In genomic region chr11:67645521-67646457, GRCh38 we compare ENCODE assay signal across 15 cellular contexts. TPM values are rescaled to one million over a fixed set of nuclear protein-coding genes. Genes with fewer than 3 reads are reported as not detected.
DNase-seq lines count a peak whose midpoint lies in the region; ATAC-seq and TF ChIP-seq lines count a peak whose summit lies in the region.
"Had no signal": no experiment of that assay in that cellular context is flagged by ENCODE, and none has a peak within 500 bp of the region (broad histone marks: within the 10 kb centered on the region; RNA-seq: fewer than 3 reads in every experiment).

No MANE protein-coding gene starts in this region.

- H3K27me3 ChIP-seq in Caco-2 (replicated peaks; ENCODE audit: control insufficient read depth, insufficient read depth, low read length) (no peaks in the 10 kb centered on the region), mucosa of rectum (ENCODE audit: control insufficient read depth in 2 of 2, insufficient read depth in 2 of 2, low read length in 2 of 2) (peaks cover 0 to 2% of the 10 kb centered on the region in 2 donors)
- H3K27me3 ChIP-seq: right atrium auricular region, SJCRH30 had no signal

- DNase-seq in Caco-2 (peak; percentile 32 to 59), GM19238 (ENCODE audit: insufficient read length, low spot score) (peak; percentile 6), WTC11 (ENCODE audit: low spot score) (peak; percentile 68), HEK293T (ENCODE audit: extremely low spot score) (no peak), cerebellum (ENCODE audit: low spot score) (no peak), AML-193 (lab: John Stamatoyannopoulos, UW) (no peak)
- DNase-seq: amniotic stem cell, IMR-90, NCI-H226, SJCRH30 had no signal

- H3K36me3 Mint-ChIP-seq in Caco-2 (ENCODE audit: insufficient read depth, unreplicated experiment) (peaks cover 6% of the 10 kb centered on the region), WTC11 (no peaks in the 10 kb centered on the region)

- CTCF ChIA-PET in Caco-2 (lab: Charles Lee) (interaction anchor here (0.6 to 1.7 kb wide), 6 partner anchors 14 to 122 kb away, joined by 3 to 7 read pairs (median 4); no protein-coding TSS in a partner anchor), WTC11 (lab: Charles Lee) (interaction anchor here (0.5 to 3.3 kb wide), 15 partner anchors 9 to 137 kb away, joined by 3 to 34 read pairs (median 4); partner anchors contain the start of gene NUDT8), HEK293T (lab: Yijun Ruan, JAX) (interaction anchor here (0.9 kb wide), 1 partner anchor 15 kb away, joined by 4 read pairs; no protein-coding TSS in a partner anchor)

- peak; percentile 47 for ATAC-seq in WTC11
- no peak for ATAC-seq in GM21825 (IDR thresholded peaks at IDR 0.05; ENCODE audit: unreplicated experiment)

- H3K9ac ChIP-seq in mucosa of rectum (ENCODE audit: low read depth in 1 of 2, low read length in 2 of 2) = peak overlapping the region in 1 of 2 donors; percentile 60

- H3K9me3 ChIP-seq in Caco-2 (peaks cover 8% of the 10 kb centered on the region; the same call in 1 of the 2 replicates), mucosa of rectum (ENCODE audit: control insufficient read depth in 2 of 2, low read length in 2 of 2) (no peaks in the 10 kb centered on the region)
- H3K9me3 ChIP-seq: right atrium auricular region, SJCRH30 had no signal

- POLR2A ChIA-PET in Caco-2 (lab: Charles Lee) = interaction anchor here (2.0 kb wide), 1 partner anchor 15 kb away, joined by 7 read pairs; the partner anchor contains the start of gene NUDT8
- POLR2A ChIA-PET in WTC11 (lab: Charles Lee) = interaction anchor here (1.5 kb wide), 1 partner anchor 16 kb away, joined by 4 read pairs; the partner anchor contains the start of gene NUDT8
- POLR2A ChIA-PET in HEK293T (lab: Yijun Ruan, JAX) = no interaction called here

- H3K27ac ChIP-seq in mucosa of rectum (ENCODE audit: low read depth in 2 of 2, low read length in 2 of 2) = peak overlapping the region; percentile 43 to 79
- H3K27ac ChIP-seq: right atrium auricular region, SJCRH30 had no signal

- no peaks in the 10 kb centered on the region for H3K9me3 Mint-ChIP-seq in Caco-2 (ENCODE audit: unreplicated experiment)
- H3K9me3 Mint-ChIP-seq in WTC11 = no peaks in the 10 kb centered on the region

- intact Hi-C loops in Caco-2 (cut with micrococcal nuclease; ENCODE audit: unreplicated experiment) = no loop called here

- H3K4me1 ChIP-seq in Caco-2 = peaks cover 11% of the 10 kb centered on the region
- peaks cover 26 to 30% of the 10 kb centered on the region in 2 donors for H3K4me1 ChIP-seq in mucosa of rectum (ENCODE audit: control insufficient read depth in 2 of 2, insufficient read depth in 2 of 2, low read length in 2 of 2)
- H3K4me1 ChIP-seq: right atrium auricular region, SJCRH30 had no signal

- H3K36me3 ChIP-seq in Caco-2 (ENCODE audit: control insufficient read depth, insufficient read depth, low read length) (no peaks in the 10 kb centered on the region), mucosa of rectum (ENCODE audit: control insufficient read depth in 2 of 2, insufficient read depth in 2 of 2, low read length in 2 of 2) (no peaks in the 10 kb centered on the region)
- H3K36me3 ChIP-seq: right atrium auricular region, SJCRH30 had no signal

- no TSS peak for BruUV-seq in Caco-2 (replicated peaks; lab: Mats Ljungman, UMichigan)

- no peak for TF ChIP-seq CTCF in Caco-2 (IDR thresholded peaks at IDR 0.05; ENCODE audit: insufficient read depth in 1 of 2, low read depth in 1 of 2, low read length in 1 of 2, severe bottlenecking in 1 of 2, unreplicated experiment in 1 of 2)
- no peak for TF ChIP-seq CTCF in WTC11 (IDR thresholded peaks at IDR 0.05)

- H3K27ac Mint-ChIP-seq in Caco-2 (ENCODE audit: unreplicated experiment) = peak overlapping the region; percentile 15
- H3K27ac Mint-ChIP-seq in WTC11 = no peak overlapping the region

- H3K4me1 Mint-ChIP-seq in Caco-2 (ENCODE audit: low read depth, unreplicated experiment) (peaks cover 16% of the 10 kb centered on the region), WTC11 (peaks cover 6% of the 10 kb centered on the region)

- H3K4me3 Mint-ChIP-seq in Caco-2 (ENCODE audit: unreplicated experiment) (no peak overlapping the region), WTC11 (no peak overlapping the region)

- H3K27me3 Mint-ChIP-seq in Caco-2 (ENCODE audit: insufficient read depth, unreplicated experiment) (no peaks in the 10 kb centered on the region), WTC11 (ENCODE audit: low read depth) (peaks cover 13% of the 10 kb centered on the region)

- H3K4me3 ChIP-seq in Caco-2 (ENCODE audit: low read depth, low read length) = no peak overlapping the region
- H3K4me3 ChIP-seq in mucosa of rectum (ENCODE audit: low read length in 2 of 2) = no peak overlapping the region
- H3K4me3 ChIP-seq: right atrium auricular region, SJCRH30 had no signal

TF ChIP-seq in WTC11, 78 proteins besides CTCF, POLR2A, EP300 and RAD21 (continues in another document):
- TF ChIP-seq, protein P1, sequence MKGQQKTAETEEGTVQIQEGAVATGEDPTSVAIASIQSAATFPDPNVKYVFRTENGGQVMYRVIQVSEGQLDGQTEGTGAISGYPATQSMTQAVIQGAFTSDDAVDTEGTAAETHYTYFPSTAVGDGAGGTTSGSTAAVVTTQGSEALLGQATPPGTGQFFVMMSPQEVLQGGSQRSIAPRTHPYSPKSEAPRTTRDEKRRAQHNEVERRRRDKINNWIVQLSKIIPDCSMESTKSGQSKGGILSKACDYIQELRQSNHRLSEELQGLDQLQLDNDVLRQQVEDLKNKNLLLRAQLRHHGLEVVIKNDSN (CRISPR knock-in tag; IDR thresholded peaks at IDR 0.05) = no peak
- TF ChIP-seq JUN (CRISPR knock-in tag; IDR thresholded peaks at IDR 0.05) = no peak
- TF ChIP-seq TEAD4 (CRISPR knock-in tag; IDR thresholded peaks at IDR 0.05) = no peak
- no peak for TF ChIP-seq NFE2L1 (CRISPR knock-in tag; IDR thresholded peaks at IDR 0.05)
- TF ChIP-seq SOX15 (CRISPR knock-in tag; IDR thresholded peaks at IDR 0.05) = no peak
- TF ChIP-seq, protein P2, sequence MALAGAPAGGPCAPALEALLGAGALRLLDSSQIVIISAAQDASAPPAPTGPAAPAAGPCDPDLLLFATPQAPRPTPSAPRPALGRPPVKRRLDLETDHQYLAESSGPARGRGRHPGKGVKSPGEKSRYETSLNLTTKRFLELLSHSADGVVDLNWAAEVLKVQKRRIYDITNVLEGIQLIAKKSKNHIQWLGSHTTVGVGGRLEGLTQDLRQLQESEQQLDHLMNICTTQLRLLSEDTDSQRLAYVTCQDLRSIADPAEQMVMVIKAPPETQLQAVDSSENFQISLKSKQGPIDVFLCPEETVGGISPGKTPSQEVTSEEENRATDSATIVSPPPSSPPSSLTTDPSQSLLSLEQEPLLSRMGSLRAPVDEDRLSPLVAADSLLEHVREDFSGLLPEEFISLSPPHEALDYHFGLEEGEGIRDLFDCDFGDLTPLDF (CRISPR knock-in tag; IDR thresholded peaks at IDR 0.05) = no peak
- TF ChIP-seq ZNF671 (CRISPR knock-in tag; IDR thresholded peaks at IDR 0.05) = no peak
- no peak for TF ChIP-seq ZNF121 (CRISPR knock-in tag; IDR thresholded peaks at IDR 0.05)
- TF ChIP-seq NR3C1 (CRISPR knock-in tag; conservative IDR thresholded peaks at IDR 0.05; ENCODE audit: low read depth) = no peak
- no peak for TF ChIP-seq KAT7 (CRISPR knock-in tag; IDR thresholded peaks at IDR 0.05; ENCODE audit: borderline replicate concordance)

TF ChIP-seq in HEK293T, 16 proteins besides CTCF, POLR2A, EP300 and RAD21:
- TF ChIP-seq NFRKB (IDR thresholded peaks at IDR 0.05) (no peak), FOXA1 (IDR thresholded peaks at IDR 0.05) (no peak), L3MBTL2 (conservative IDR thresholded peaks at IDR 0.05) (no peak), SUZ12 (IDR thresholded peaks at IDR 0.05) (no peak), HDGF (IDR thresholded peaks at IDR 0.05; ENCODE audit: borderline replicate concordance) (no peak), FOXK2 (IDR thresholded peaks at IDR 0.05) (no peak), ZNF384 (IDR thresholded peaks at IDR 0.05) (no peak), BHLHE40 (IDR thresholded peaks at IDR 0.05; ENCODE audit: borderline replicate concordance) (no peak), TARDBP (IDR thresholded peaks at IDR 0.05) (no peak), SP1 (IDR thresholded peaks at IDR 0.05) (no peak)
TF ChIP-seq in HEK293T: peak in this region for 0.

RNA-seq across cellular contexts. Expression of gene ACY3, which starts 4.7 kb away (rescaled TPM):
- 2.4 and 4.2 TPM in 2 replicates for total RNA-seq in Caco-2 (2022)
- 0.27 TPM in 1 of 3 replicates, not detected in the others for total RNA-seq in WTC11 (2021)
- total RNA-seq in cerebellum = 0.27 TPM
- total RNA-seq: IMR-90, mesenteric fat pad, right atrium auricular region, urinary bladder had no signal

RNA-seq across cellular contexts. Expression of gene TBX10, which starts 6.2 kb away (rescaled TPM):
- total RNA-seq in Caco-2 (2022) (not detected in 2 replicates), WTC11 (2021) (0.21 TPM in 1 of 3 replicates, not detected in the others), cerebellum (not detected)
- total RNA-seq: IMR-90, mesenteric fat pad, right atrium auricular region, SJCRH30, urinary bladder had no signal

RNA-seq across cellular contexts. Expression of gene NUDT8, which starts 16.1 kb away (rescaled TPM):
- total RNA-seq in Caco-2 (2022) (15.0 and 18.1 TPM in 2 replicates), WTC11 (2021) (7.6 to 8.3 TPM (median 7.8 TPM) in 3 replicates), cerebellum (2.4 TPM)

RNA-seq across cellular contexts. Expression of gene ALDH3B2, which starts 28.6 kb away (rescaled TPM):
- total RNA-seq in Caco-2 (2022) (0.26 and 0.54 TPM in 2 replicates), WTC11 (2021) (0.13 to 0.30 TPM (median 0.30 TPM) in 3 replicates), cerebellum (not detected)
- total RNA-seq: IMR-90, mesenteric fat pad, right atrium auricular region, SJCRH30 had no signal

RNA-seq across cellular contexts. Expression of gene NDUFV1, which starts 39.1 kb away (rescaled TPM):
- total RNA-seq in Caco-2 (2022) = 358 and 375 TPM in 2 replicates
- total RNA-seq in WTC11 (2021) = 201 to 231 TPM (median 213 TPM) in 3 replicates
- 106 TPM for total RNA-seq in cerebellum

Comparison
In these comparisons a context has a peak if more than half of its experiments do, and no peak if none do; other contexts are left out.
1. DNase-seq: peak in Caco-2 (2 of 2), GM19238 (single experiment) and WTC11 (single experiment); none in HEK293T (single experiment), cerebellum (single experiment) and AML-193 (0 of 2).